In the genomic region with DNA sequence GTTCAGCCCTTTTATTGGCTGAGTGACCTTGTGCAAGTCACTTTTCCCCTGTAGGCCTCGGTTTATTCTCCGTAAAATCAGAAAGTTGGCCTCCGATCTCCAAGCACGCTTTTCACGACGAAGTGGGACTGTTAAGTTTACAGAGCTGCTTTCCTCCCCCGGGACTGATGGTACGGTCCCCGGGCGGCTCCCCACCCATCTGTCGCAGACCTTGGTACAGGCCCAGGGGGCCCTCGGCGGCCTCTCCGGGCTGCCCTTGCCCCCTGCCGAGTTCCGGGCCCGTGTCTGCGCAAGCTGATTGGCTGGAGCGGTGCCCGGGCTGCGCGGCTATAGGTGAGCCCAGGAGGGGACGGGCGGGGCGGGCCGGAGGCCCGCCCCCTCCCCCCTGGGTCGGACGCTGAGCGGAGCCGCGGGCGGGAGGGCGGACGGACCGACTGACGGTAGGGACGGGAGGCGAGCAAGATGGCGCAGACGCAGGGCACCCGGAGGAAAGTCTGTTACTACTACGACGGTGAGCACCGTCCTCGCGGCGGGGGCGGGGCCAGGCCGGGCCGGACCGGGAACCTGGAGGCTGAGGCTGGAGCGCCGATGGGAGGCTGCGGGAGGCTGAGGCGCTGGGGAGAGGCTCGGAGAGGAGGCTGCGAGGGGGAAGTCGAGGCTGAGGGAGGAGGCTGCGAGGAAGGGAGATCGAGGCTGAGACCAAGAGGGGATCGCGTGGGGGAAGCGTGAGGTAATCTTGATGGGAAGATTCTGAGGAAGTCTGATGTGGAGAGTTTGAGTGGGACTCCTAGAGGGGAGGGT, we compare ENCODE assay signal across 8 cellular contexts. TPM values are rescaled to one million over a fixed set of nuclear protein-coding genes. Genes with fewer than 3 reads are reported as not detected.
A peak's percentile ranks its signal among the peaks of the same experiment; 100 is the strongest.
DNase-seq lines count a peak whose midpoint lies in the region; ATAC-seq and TF ChIP-seq lines count a peak whose summit lies in the region.

A gene (plus strand): TSS at position 376 of the 801 bp plus-strand sequence. CDS start 87 bp downstream, at position 463.

- TF ChIP-seq CTCF in Peyer's patch (IDR thresholded peaks at IDR 0.05) (no peak), esophagus muscularis mucosa (IDR thresholded peaks at IDR 0.05) (peak in 1 of 3 experiments; percentile 25)

- WGBS in esophagus muscularis mucosa: under 1% methylated on average over 21 of the region's 64 CpGs

- intact Hi-C loops in esophagus muscularis mucosa (cut with DNase I): no loop called here

- H3K27me3 ChIP-seq in Peyer's patch (no peaks in the 10 kb centered on the region), esophagus muscularis mucosa (no peaks in the 10 kb centered on the region), muscle layer of duodenum (ENCODE audit: low read depth, low read length) (no peaks in the 10 kb centered on the region)

- DNase-seq in DMS79 treated with DMSO at 0.1 percent for 48 hours (lab: John Stamatoyannopoulos, UW) (peak; percentile 93), Peyer's patch (peak; percentile 95 to 99 (median 99)), esophagus muscularis mucosa (ENCODE audit: extremely low spot score) (peak; percentile 98)
- peak; percentile 97 to 99 for DNase-seq in activated T-cell treated with anti-CD3 and anti-CD28 coated beads, Interleukin-2, amount 50 U/mL, for 48 hours
- DNase-seq in stimulated activated CD8-positive, alpha-beta memory T cell treated with anti-CD3 and anti-CD28 coated beads, Interleukin-7, amount 100 ng/mL, for 24 hours (ENCODE audit: low read depth): peak; percentile 91

- H3K4me3 ChIP-seq in Peyer's patch (peak within 1 kb of the TSS; percentile 69 to 97 (median 88)), esophagus muscularis mucosa (peak within 1 kb of the TSS; percentile 69 to 86 (median 76)), muscle layer of duodenum (ENCODE audit: low read depth in 1 of 2, low read length in 2 of 2) (peak within 1 kb of the TSS; percentile 88 to 97)

- TF ChIP-seq EP300 in esophagus muscularis mucosa (IDR thresholded peaks at IDR 0.05): no peak

- peaks cover 33% of the 10 kb centered on the region for H3K36me3 ChIP-seq in KOPT-K1 (ENCODE audit: insufficient read depth, low read length)
- no peaks in the 10 kb centered on the region for H3K36me3 ChIP-seq in Peyer's patch
- H3K36me3 ChIP-seq in esophagus muscularis mucosa: no peaks in the 10 kb centered on the region
- H3K36me3 ChIP-seq in muscle layer of duodenum (ENCODE audit: control insufficient read depth in 1 of 2, insufficient read depth in 2 of 2, low read length in 2 of 2): no peaks in the 10 kb centered on the region

- TF ChIP-seq POLR2A in Peyer's patch (IDR thresholded peaks at IDR 0.05) (peak; percentile 50 to 72), esophagus muscularis mucosa (IDR thresholded peaks at IDR 0.05; ENCODE audit: low read depth) (no peak)

- H3K4me1 ChIP-seq in Peyer's patch (peaks cover 0 to 24% (median 0%) of the 10 kb centered on the region in 4 donors), esophagus muscularis mucosa (peaks cover 6 to 36% (median 20%) of the 10 kb centered on the region in 4 donors), muscle layer of duodenum (ENCODE audit: control insufficient read depth in 1 of 2, insufficient read depth in 2 of 2, low read length in 2 of 2) (peaks cover 0 to 10% of the 10 kb centered on the region in 2 donors)

- ATAC-seq in GM21786 (IDR thresholded peaks at IDR 0.05; ENCODE audit: unreplicated experiment): peak; percentile 96

- peak within 1 kb of the TSS; percentile 96 for H3K27ac ChIP-seq in KOPT-K1 (ENCODE audit: low read depth, low read length, poor library complexity, severe bottlenecking)
- peak within 1 kb of the TSS; percentile 88 to 96 (median 90) for H3K27ac ChIP-seq in Peyer's patch
- peak within 1 kb of the TSS; percentile 81 to 90 (median 84) for H3K27ac ChIP-seq in esophagus muscularis mucosa (replicated peaks in 1 of 4)
- H3K27ac ChIP-seq in muscle layer of duodenum (ENCODE audit: low read length): peak within 1 kb of the TSS; percentile 85

- H3K9me3 ChIP-seq in KOPT-K1 (ENCODE audit: insufficient read depth, low read length, poor library complexity, severe bottlenecking): no peaks in the 10 kb centered on the region
- no peaks in the 10 kb centered on the region for H3K9me3 ChIP-seq in Peyer's patch
- no peaks in the 10 kb centered on the region for H3K9me3 ChIP-seq in esophagus muscularis mucosa
- H3K9me3 ChIP-seq in muscle layer of duodenum (ENCODE audit: control insufficient read depth in 1 of 2, low read length in 2 of 2): no peaks in the 10 kb centered on the region

RNA-seq across cellular contexts. Expression of the gene that starts here (rescaled TPM):
- 100 to 1,000 TPM in 3 of 4 donors, 10 to 100 TPM in 1; 93.0 to 147 (median 122) TPM for total RNA-seq in Peyer's patch
- 10 to 100 TPM; 42.8 to 70.4 (median 51.4) TPM for total RNA-seq in esophagus muscularis mucosa

Comparison
In these comparisons a context has a peak if more than half of its experiments do, and no peak if none do; other contexts are left out.
1. Peak in every context shown above with its lines: DNase-seq, ATAC-seq, H3K4me3 ChIP-seq and H3K27ac ChIP-seq.